Comparison of ENCODE assay signal across 2 cellular contexts in the genomic region with DNA sequence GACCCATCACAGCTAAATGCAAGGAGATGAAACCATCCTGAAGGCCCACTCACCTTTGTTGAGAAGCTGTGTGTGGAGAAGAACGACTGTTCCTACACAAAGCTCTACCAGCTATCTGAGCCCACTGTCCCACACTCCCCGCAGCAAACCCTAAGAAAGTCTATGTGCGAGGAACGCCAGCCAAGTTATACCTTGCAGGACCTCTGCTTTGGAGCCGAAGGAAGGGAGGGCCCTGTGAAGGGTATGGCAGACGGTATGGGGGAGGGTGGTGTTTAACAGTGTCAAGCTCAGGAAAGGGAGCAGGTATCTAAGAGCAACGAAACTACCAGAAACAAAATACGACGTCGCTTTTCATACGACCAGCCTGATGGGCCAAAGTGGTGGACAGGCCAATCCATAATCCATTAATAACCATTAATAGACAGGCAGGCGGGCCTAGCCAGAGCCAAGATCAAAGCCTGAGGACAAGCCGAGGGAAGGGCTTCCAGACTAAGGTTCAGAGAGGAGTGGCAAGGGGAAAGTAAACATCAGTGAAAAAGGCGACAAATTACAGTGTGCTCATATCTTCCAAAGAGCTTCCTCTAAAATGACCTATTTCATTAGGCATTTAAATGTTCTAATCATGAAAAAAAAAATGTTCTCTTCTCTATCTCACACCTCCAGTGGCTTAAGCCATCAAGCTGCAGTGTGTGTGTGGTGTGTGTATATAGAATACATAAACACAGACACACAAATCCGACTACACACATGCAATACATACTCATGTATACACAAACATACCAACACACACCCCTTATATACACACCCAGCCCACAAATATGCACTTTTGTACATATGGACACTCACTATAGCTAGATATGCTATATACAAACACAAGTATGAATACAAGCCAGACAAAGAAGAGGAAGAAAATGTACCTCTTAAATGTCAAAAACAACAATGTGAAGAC.
TF ChIP-seq lines count a peak whose summit lies in the region.

No MANE protein-coding gene starts in this region.

TF ChIP-seq in WTC11, 78 proteins besides CTCF, POLR2A, EP300 and RAD21:
- TF ChIP-seq GABPB1 (CRISPR knock-in tag; IDR thresholded peaks at IDR 0.05) (0 out of 2 replicates have a peak, but pooled peaks have one; percentile 27), ZNF671 (CRISPR knock-in tag; IDR thresholded peaks at IDR 0.05) (no peak)
TF ChIP-seq in WTC11: peak in this region for 1.

TF ChIP-seq in GM23338, 12 proteins besides CTCF, POLR2A, EP300 and RAD21:
- TF ChIP-seq ZNF331 (CRISPR knock-in tag; IDR thresholded peaks at IDR 0.05; ENCODE audit: low read depth) (no peak), STAT1 (IDR thresholded peaks at IDR 0.05; ENCODE audit: unreplicated experiment) (no peak), JUNB (IDR thresholded peaks at IDR 0.05; ENCODE audit: unreplicated experiment) (no peak), NANOG (IDR thresholded peaks at IDR 0.05; ENCODE audit: borderline replicate concordance) (no peak), EZH2phosphoT487 (IDR thresholded peaks at IDR 0.05; ENCODE audit: unreplicated experiment) (no peak), CREB1 (CRISPR knock-in tag; IDR thresholded peaks at IDR 0.05; ENCODE audit: low read depth) (no peak), EZH2 (IDR thresholded peaks at IDR 0.05; ENCODE audit: low read depth, unreplicated experiment) (no peak), ZNF462 (CRISPR knock-in tag; IDR thresholded peaks at IDR 0.05) (no peak), POLR2AphosphoS5 (IDR thresholded peaks at IDR 0.05; ENCODE audit: low read depth) (no peak), ZNF114 (CRISPR knock-in tag; IDR thresholded peaks at IDR 0.05) (no peak)
- TF ChIP-seq, protein P1, sequence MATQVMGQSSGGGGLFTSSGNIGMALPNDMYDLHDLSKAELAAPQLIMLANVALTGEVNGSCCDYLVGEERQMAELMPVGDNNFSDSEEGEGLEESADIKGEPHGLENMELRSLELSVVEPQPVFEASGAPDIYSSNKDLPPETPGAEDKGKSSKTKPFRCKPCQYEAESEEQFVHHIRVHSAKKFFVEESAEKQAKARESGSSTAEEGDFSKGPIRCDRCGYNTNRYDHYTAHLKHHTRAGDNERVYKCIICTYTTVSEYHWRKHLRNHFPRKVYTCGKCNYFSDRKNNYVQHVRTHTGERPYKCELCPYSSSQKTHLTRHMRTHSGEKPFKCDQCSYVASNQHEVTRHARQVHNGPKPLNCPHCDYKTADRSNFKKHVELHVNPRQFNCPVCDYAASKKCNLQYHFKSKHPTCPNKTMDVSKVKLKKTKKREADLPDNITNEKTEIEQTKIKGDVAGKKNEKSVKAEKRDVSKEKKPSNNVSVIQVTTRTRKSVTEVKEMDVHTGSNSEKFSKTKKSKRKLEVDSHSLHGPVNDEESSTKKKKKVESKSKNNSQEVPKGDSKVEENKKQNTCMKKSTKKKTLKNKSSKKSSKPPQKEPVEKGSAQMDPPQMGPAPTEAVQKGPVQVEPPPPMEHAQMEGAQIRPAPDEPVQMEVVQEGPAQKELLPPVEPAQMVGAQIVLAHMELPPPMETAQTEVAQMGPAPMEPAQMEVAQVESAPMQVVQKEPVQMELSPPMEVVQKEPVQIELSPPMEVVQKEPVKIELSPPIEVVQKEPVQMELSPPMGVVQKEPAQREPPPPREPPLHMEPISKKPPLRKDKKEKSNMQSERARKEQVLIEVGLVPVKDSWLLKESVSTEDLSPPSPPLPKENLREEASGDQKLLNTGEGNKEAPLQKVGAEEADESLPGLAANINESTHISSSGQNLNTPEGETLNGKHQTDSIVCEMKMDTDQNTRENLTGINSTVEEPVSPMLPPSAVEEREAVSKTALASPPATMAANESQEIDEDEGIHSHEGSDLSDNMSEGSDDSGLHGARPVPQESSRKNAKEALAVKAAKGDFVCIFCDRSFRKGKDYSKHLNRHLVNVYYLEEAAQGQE (IDR thresholded peaks at IDR 0.05; ENCODE audit: unreplicated experiment) = no peak
- TF ChIP-seq, protein P2, sequence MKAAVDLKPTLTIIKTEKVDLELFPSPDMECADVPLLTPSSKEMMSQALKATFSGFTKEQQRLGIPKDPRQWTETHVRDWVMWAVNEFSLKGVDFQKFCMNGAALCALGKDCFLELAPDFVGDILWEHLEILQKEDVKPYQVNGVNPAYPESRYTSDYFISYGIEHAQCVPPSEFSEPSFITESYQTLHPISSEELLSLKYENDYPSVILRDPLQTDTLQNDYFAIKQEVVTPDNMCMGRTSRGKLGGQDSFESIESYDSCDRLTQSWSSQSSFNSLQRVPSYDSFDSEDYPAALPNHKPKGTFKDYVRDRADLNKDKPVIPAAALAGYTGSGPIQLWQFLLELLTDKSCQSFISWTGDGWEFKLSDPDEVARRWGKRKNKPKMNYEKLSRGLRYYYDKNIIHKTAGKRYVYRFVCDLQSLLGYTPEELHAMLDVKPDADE (IDR thresholded peaks at IDR 0.05) = no peak
